Comparison of ENCODE assay signal across 2 cellular contexts in the genomic region with DNA sequence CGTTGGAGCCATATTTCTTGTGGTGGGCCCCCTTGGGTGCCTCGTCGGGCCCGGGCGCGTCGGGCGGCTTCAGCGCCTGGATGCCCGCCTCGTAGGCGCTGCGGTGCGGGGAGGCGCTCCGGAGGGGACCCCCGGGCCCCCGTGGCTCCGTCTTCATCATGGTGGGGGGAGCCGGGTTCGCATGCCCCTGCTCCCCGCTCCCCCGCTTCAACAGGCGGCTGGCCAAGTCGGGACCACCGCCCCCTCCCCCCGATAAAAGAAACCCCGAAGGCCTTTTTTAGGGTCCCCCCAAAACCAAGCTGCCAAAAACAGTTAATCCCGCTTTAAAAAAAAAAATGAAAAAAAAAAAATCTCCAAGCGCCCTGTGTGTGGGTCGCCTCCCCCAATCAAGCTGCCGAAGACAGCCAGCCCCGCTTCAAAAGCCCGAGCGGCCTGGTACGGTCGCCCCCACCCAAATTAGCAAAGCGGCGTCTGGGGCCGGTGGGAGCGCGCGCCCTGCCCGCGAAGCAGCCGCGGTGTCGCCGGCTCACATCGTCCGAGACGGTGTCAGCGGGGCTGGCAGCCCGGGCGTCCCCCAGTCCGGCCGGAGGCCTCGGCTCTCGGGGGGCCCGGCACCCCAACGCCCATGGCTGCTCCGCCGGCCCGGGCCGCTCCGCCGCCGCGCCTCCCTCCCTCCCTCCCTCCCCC.
A peak's percentile ranks its signal among the peaks of the same experiment; 100 is the strongest.
TF ChIP-seq lines count a peak whose summit lies in the region.

A gene with protein sequence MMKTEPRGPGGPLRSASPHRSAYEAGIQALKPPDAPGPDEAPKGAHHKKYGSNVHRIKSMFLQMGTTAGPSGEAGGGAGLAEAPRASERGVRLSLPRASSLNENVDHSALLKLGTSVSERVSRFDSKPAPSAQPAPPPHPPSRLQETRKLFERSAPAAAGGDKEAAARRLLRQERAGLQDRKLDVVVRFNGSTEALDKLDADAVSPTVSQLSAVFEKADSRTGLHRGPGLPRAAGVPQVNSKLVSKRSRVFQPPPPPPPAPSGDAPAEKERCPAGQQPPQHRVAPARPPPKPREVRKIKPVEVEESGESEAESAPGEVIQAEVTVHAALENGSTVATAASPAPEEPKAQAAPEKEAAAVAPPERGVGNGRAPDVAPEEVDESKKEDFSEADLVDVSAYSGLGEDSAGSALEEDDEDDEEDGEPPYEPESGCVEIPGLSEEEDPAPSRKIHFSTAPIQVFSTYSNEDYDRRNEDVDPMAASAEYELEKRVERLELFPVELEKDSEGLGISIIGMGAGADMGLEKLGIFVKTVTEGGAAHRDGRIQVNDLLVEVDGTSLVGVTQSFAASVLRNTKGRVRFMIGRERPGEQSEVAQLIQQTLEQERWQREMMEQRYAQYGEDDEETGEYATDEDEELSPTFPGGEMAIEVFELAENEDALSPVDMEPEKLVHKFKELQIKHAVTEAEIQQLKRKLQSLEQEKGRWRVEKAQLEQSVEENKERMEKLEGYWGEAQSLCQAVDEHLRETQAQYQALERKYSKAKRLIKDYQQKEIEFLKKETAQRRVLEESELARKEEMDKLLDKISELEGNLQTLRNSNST (minus strand): TSS at position 324 of the 687 bp plus-strand sequence. CDS start 164 bp downstream, at position 160.

TF ChIP-seq in A549, 52 proteins besides CTCF, POLR2A, EP300 and RAD21:
- TF ChIP-seq PHF8 (IDR thresholded peaks at IDR 0.05; ENCODE audit: borderline replicate concordance, low read depth): 0 out of 2 replicates have a peak, but pooled peaks have one; percentile 4
- TF ChIP-seq KDM1A (IDR thresholded peaks at IDR 0.05; ENCODE audit: low read depth): no peak
- no peak for TF ChIP-seq RFX5 (IDR thresholded peaks at IDR 0.05)
- TF ChIP-seq POLR2AphosphoS2 (conservative IDR thresholded peaks at IDR 0.05; ENCODE audit: low read length): no peak

TF ChIP-seq in HepG2, 621 proteins besides CTCF, POLR2A, EP300 and RAD21 (continues in another document):
- no peak for TF ChIP-seq ZNF713 (CRISPR knock-in tag; IDR thresholded peaks at IDR 0.05)
- 0 out of 2 replicates have a peak, but pooled peaks have one; percentile 76 for TF ChIP-seq ZNF558 (CRISPR knock-in tag; IDR thresholded peaks at IDR 0.05; ENCODE audit: borderline replicate concordance)
- TF ChIP-seq, protein P1, sequence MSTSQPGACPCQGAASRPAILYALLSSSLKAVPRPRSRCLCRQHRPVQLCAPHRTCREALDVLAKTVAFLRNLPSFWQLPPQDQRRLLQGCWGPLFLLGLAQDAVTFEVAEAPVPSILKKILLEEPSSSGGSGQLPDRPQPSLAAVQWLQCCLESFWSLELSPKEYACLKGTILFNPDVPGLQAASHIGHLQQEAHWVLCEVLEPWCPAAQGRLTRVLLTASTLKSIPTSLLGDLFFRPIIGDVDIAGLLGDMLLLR (CRISPR knock-in tag; IDR thresholded peaks at IDR 0.05): no peak
- TF ChIP-seq, protein P2, sequence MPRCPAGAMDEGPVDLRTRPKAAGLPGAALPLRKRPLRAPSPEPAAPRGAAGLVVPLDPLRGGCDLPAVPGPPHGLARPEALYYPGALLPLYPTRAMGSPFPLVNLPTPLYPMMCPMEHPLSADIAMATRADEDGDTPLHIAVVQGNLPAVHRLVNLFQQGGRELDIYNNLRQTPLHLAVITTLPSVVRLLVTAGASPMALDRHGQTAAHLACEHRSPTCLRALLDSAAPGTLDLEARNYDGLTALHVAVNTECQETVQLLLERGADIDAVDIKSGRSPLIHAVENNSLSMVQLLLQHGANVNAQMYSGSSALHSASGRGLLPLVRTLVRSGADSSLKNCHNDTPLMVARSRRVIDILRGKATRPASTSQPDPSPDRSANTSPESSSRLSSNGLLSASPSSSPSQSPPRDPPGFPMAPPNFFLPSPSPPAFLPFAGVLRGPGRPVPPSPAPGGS (CRISPR knock-in tag; IDR thresholded peaks at IDR 0.05): 0 out of 2 replicates have a peak, but pooled peaks have one; percentile 24
- no peak for TF ChIP-seq SATB2 (CRISPR knock-in tag; IDR thresholded peaks at IDR 0.05)
- no peak for TF ChIP-seq SIX1 (CRISPR knock-in tag; IDR thresholded peaks at IDR 0.05; ENCODE audit: borderline replicate concordance)
- TF ChIP-seq HHEX (CRISPR knock-in tag; IDR thresholded peaks at IDR 0.05): no peak
- TF ChIP-seq, protein P3, sequence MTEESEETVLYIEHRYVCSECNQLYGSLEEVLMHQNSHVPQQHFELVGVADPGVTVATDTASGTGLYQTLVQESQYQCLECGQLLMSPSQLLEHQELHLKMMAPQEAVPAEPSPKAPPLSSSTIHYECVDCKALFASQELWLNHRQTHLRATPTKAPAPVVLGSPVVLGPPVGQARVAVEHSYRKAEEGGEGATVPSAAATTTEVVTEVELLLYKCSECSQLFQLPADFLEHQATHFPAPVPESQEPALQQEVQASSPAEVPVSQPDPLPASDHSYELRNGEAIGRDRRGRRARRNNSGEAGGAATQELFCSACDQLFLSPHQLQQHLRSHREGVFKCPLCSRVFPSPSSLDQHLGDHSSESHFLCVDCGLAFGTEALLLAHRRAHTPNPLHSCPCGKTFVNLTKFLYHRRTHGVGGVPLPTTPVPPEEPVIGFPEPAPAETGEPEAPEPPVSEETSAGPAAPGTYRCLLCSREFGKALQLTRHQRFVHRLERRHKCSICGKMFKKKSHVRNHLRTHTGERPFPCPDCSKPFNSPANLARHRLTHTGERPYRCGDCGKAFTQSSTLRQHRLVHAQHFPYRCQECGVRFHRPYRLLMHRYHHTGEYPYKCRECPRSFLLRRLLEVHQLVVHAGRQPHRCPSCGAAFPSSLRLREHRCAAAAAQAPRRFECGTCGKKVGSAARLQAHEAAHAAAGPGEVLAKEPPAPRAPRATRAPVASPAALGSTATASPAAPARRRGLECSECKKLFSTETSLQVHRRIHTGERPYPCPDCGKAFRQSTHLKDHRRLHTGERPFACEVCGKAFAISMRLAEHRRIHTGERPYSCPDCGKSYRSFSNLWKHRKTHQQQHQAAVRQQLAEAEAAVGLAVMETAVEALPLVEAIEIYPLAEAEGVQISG (CRISPR knock-in tag; IDR thresholded peaks at IDR 0.05): peak; percentile 42; the same call in 1 of the 2 replicates
- no peak for TF ChIP-seq ZNF7 (CRISPR knock-in tag; IDR thresholded peaks at IDR 0.05)
- TF ChIP-seq RBFOX2 (IDR thresholded peaks at IDR 0.05; ENCODE audit: low read depth, low read length): no peak
- no peak for TF ChIP-seq ZNF331 (CRISPR knock-in tag; IDR thresholded peaks at IDR 0.05)
- peak; percentile 3; the same call in 1 of the 2 replicates for TF ChIP-seq ZNF598 (CRISPR knock-in tag; IDR thresholded peaks at IDR 0.05; ENCODE audit: borderline replicate concordance)
- no peak for TF ChIP-seq THYN1 (CRISPR knock-in tag; IDR thresholded peaks at IDR 0.05; ENCODE audit: borderline replicate concordance, low read depth)
- TF ChIP-seq IKZF1 (IDR thresholded peaks at IDR 0.05): no peak
- TF ChIP-seq RBM22 (optimal IDR thresholded peaks at IDR 0.05; ENCODE audit: low read length): no peak
- TF ChIP-seq ZSCAN20 (CRISPR knock-in tag; IDR thresholded peaks at IDR 0.05; ENCODE audit: borderline replicate concordance): peak; percentile 31; the same call in 1 of the 2 replicates
- TF ChIP-seq HMG20A (CRISPR knock-in tag; IDR thresholded peaks at IDR 0.05; ENCODE audit: borderline replicate concordance): no peak
- TF ChIP-seq ZNF792 (CRISPR knock-in tag; IDR thresholded peaks at IDR 0.05): no peak
- TF ChIP-seq, protein P4, sequence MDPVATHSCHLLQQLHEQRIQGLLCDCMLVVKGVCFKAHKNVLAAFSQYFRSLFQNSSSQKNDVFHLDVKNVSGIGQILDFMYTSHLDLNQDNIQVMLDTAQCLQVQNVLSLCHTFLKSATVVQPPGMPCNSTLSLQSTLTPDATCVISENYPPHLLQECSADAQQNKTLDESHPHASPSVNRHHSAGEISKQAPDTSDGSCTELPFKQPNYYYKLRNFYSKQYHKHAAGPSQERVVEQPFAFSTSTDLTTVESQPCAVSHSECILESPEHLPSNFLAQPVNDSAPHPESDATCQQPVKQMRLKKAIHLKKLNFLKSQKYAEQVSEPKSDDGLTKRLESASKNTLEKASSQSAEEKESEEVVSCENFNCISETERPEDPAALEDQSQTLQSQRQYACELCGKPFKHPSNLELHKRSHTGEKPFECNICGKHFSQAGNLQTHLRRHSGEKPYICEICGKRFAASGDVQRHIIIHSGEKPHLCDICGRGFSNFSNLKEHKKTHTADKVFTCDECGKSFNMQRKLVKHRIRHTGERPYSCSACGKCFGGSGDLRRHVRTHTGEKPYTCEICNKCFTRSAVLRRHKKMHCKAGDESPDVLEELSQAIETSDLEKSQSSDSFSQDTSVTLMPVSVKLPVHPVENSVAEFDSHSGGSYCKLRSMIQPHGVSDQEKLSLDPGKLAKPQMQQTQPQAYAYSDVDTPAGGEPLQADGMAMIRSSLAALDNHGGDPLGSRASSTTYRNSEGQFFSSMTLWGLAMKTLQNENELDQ (CRISPR knock-in tag; IDR thresholded peaks at IDR 0.05; ENCODE audit: borderline replicate concordance): no peak
- TF ChIP-seq PPARG (CRISPR knock-in tag; conservative IDR thresholded peaks at IDR 0.05): no peak
- peak; percentile 71; the same call in 1 of the 2 replicates for TF ChIP-seq ZNF678 (CRISPR knock-in tag; IDR thresholded peaks at IDR 0.05)
- TF ChIP-seq AGO2 (optimal IDR thresholded peaks at IDR 0.05; ENCODE audit: low read depth, low read length): peak; percentile 13
- no peak for TF ChIP-seq ZNF556 (CRISPR knock-in tag; IDR thresholded peaks at IDR 0.05; ENCODE audit: borderline replicate concordance)
- TF ChIP-seq MEIS2 (CRISPR knock-in tag; IDR thresholded peaks at IDR 0.05): no peak; the same call in 1 of the 2 replicates
- TF ChIP-seq TBX2 (CRISPR knock-in tag; IDR thresholded peaks at IDR 0.05; ENCODE audit: borderline replicate concordance): no peak
- TF ChIP-seq, protein P5, sequence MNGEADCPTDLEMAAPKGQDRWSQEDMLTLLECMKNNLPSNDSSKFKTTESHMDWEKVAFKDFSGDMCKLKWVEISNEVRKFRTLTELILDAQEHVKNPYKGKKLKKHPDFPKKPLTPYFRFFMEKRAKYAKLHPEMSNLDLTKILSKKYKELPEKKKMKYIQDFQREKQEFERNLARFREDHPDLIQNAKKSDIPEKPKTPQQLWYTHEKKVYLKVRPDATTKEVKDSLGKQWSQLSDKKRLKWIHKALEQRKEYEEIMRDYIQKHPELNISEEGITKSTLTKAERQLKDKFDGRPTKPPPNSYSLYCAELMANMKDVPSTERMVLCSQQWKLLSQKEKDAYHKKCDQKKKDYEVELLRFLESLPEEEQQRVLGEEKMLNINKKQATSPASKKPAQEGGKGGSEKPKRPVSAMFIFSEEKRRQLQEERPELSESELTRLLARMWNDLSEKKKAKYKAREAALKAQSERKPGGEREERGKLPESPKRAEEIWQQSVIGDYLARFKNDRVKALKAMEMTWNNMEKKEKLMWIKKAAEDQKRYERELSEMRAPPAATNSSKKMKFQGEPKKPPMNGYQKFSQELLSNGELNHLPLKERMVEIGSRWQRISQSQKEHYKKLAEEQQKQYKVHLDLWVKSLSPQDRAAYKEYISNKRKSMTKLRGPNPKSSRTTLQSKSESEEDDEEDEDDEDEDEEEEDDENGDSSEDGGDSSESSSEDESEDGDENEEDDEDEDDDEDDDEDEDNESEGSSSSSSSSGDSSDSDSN (CRISPR knock-in tag; IDR thresholded peaks at IDR 0.05): peak; percentile 51; the same call in 1 of the 2 replicates
- no peak for TF ChIP-seq SOX5 (CRISPR knock-in tag; IDR thresholded peaks at IDR 0.05; ENCODE audit: borderline replicate concordance)
- TF ChIP-seq NPAS2 (CRISPR knock-in tag; IDR thresholded peaks at IDR 0.05; ENCODE audit: borderline replicate concordance): 0 out of 2 replicates have a peak, but pooled peaks have one; percentile 63
- TF ChIP-seq, protein P6, sequence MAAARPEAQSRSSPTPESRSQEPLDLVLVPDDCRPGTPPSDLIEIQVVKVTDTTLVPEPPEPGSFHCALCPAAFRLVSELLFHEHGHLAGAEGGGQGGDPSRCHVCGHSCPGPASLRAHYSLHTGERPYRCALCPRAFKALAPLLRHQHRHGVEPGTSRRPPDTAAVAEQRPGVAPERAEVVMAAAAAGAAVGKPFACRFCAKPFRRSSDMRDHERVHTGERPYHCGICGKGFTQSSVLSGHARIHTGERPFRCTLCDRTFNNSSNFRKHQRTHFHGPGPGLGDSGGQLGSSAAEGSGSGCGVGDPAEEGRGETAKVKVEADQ (CRISPR knock-in tag; IDR thresholded peaks at IDR 0.05; ENCODE audit: borderline replicate concordance): no peak
- TF ChIP-seq JUNB (CRISPR knock-in tag; IDR thresholded peaks at IDR 0.05; ENCODE audit: borderline replicate concordance): no peak
- TF ChIP-seq GABPB1 (CRISPR knock-in tag; IDR thresholded peaks at IDR 0.05): 0 out of 2 replicates have a peak, but pooled peaks have one; percentile 22
- no peak for TF ChIP-seq ZNF550 (CRISPR knock-in tag; IDR thresholded peaks at IDR 0.05; ENCODE audit: borderline replicate concordance)
- TF ChIP-seq PCBP1 (IDR thresholded peaks at IDR 0.05; ENCODE audit: borderline replicate concordance, low read depth, low read length): no peak
- TF ChIP-seq GLI4 (CRISPR knock-in tag; IDR thresholded peaks at IDR 0.05; ENCODE audit: borderline replicate concordance): peak; percentile 37; the same call in 1 of the 2 replicates
- TF ChIP-seq, protein P7, sequence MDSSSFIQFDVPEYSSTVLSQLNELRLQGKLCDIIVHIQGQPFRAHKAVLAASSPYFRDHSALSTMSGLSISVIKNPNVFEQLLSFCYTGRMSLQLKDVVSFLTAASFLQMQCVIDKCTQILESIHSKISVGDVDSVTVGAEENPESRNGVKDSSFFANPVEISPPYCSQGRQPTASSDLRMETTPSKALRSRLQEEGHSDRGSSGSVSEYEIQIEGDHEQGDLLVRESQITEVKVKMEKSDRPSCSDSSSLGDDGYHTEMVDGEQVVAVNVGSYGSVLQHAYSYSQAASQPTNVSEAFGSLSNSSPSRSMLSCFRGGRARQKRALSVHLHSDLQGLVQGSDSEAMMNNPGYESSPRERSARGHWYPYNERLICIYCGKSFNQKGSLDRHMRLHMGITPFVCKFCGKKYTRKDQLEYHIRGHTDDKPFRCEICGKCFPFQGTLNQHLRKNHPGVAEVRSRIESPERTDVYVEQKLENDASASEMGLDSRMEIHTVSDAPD (CRISPR knock-in tag; IDR thresholded peaks at IDR 0.05): no peak
- no peak for TF ChIP-seq RBM39 (IDR thresholded peaks at IDR 0.05; ENCODE audit: low read depth, low read length, poor library complexity, severe bottlenecking)
- no peak for TF ChIP-seq MED13 (CRISPR knock-in tag; IDR thresholded peaks at IDR 0.05)
- TF ChIP-seq, protein P8, sequence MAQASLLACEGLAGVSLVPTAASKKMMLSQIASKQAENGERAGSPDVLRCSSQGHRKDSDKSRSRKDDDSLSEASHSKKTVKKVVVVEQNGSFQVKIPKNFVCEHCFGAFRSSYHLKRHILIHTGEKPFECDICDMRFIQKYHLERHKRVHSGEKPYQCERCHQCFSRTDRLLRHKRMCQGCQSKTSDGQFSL (CRISPR knock-in tag; IDR thresholded peaks at IDR 0.05): no peak
- no peak for TF ChIP-seq ZNF432 (CRISPR knock-in tag; IDR thresholded peaks at IDR 0.05; ENCODE audit: borderline replicate concordance)
- TF ChIP-seq MBNL3 (CRISPR knock-in tag; conservative IDR thresholded peaks at IDR 0.05): no peak
- TF ChIP-seq SALL1 (CRISPR knock-in tag; IDR thresholded peaks at IDR 0.05): no peak
- no peak for TF ChIP-seq ARNT2 (CRISPR knock-in tag; IDR thresholded peaks at IDR 0.05; ENCODE audit: low read depth)
- TF ChIP-seq ERF (CRISPR knock-in tag; IDR thresholded peaks at IDR 0.05): no peak
- TF ChIP-seq, protein P9, sequence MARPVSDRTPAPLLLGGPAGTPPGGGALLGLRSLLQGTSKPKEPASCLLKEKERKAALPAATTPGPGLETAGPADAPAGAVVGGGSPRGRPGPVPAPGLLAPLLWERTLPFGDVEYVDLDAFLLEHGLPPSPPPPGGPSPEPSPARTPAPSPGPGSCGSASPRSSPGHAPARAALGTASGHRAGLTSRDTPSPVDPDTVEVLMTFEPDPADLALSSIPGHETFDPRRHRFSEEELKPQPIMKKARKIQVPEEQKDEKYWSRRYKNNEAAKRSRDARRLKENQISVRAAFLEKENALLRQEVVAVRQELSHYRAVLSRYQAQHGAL (CRISPR knock-in tag; IDR thresholded peaks at IDR 0.05; ENCODE audit: not compliant biosample characterization): no peak
